Comparison of ENCODE assay signal across 1 cellular context in genomic region chr15:65377105-65377975, GRCh38.
TF ChIP-seq lines count a peak whose summit lies in the region.

No MANE protein-coding gene starts in this region.

TF ChIP-seq in SK-N-SH, 30 proteins besides CTCF, POLR2A, EP300 and RAD21 (continued from another document):
- no peak for TF ChIP-seq MEF2A (IDR thresholded peaks at IDR 0.05; ENCODE audit: borderline replicate concordance, low read depth)
- peak; percentile 10 for TF ChIP-seq CHD2 (IDR thresholded peaks at IDR 0.05; ENCODE audit: low read length, partially characterized antibody)
- no peak for TF ChIP-seq JUND (IDR thresholded peaks at IDR 0.05)
- TF ChIP-seq TCF12 (IDR thresholded peaks at IDR 0.05) = no peak
